8 cellular contexts compared by ENCODE assay signal in genomic region chr7:12490105-12490688, GRCh38.
DNase-seq lines count a peak whose midpoint lies in the region; ATAC-seq and TF ChIP-seq lines count a peak whose summit lies in the region.

No MANE protein-coding gene starts in this region.

- H3K27ac Mint-ChIP-seq in natural killer cell (no peak overlapping the region), T-cell (no peak overlapping the region)
- no peak overlapping the region for H3K27ac Mint-ChIP-seq in natural killer cell treated with Interleukin-12 subunit alpha and Interleukin-12 subunit beta and Interleukin-15 and Interleukin-18, amount 100 ng/mL, for 72 hours

- intact Hi-C loops in natural killer cell (cut with micrococcal nuclease), result no loop called here

- H3K9me3 Mint-ChIP-seq in natural killer cell (no peaks in the 10 kb centered on the region), T-cell (no peaks in the 10 kb centered on the region)
- no peaks in the 10 kb centered on the region for H3K9me3 Mint-ChIP-seq in natural killer cell treated with Interleukin-12 subunit alpha and Interleukin-12 subunit beta and Interleukin-15 and Interleukin-18, amount 100 ng/mL, for 72 hours

- H3K4me3 Mint-ChIP-seq in natural killer cell (no peak overlapping the region), T-cell (no peak overlapping the region)
- no peak overlapping the region for H3K4me3 Mint-ChIP-seq in natural killer cell treated with Interleukin-12 subunit alpha and Interleukin-12 subunit beta and Interleukin-15 and Interleukin-18, amount 100 ng/mL, for 72 hours

- CTCF ChIA-PET in T-cell (lab: Charles Lee), result interaction anchor here (0.5 to 2.5 kb wide), 15 partner anchors 13 to 467 kb away, joined by 3 to 41 read pairs (median 4); no protein-coding TSS in a partner anchor

- TF ChIP-seq CTCF in natural killer cell (IDR thresholded peaks at IDR 0.05), result peak; percentile 27

- H3K27me3 Mint-ChIP-seq in natural killer cell (ENCODE audit: low read depth in 2 of 2) (peaks cover 0 to 2% of the 10 kb centered on the region in 2 donors), T-cell (peaks cover 2 to 8% of the 10 kb centered on the region in 2 donors)
- peaks cover 0 to 3% of the 10 kb centered on the region in 2 donors for H3K27me3 Mint-ChIP-seq in natural killer cell treated with Interleukin-12 subunit alpha and Interleukin-12 subunit beta and Interleukin-15 and Interleukin-18, amount 100 ng/mL, for 72 hours

- ATAC-seq in natural killer cell (no peak), HG02610 (IDR thresholded peaks at IDR 0.05; ENCODE audit: unreplicated experiment) (peak; percentile 61), T-cell (replicated peaks in 1 of 4) (no peak)
- ATAC-seq in natural killer cell treated with Interleukin-12 subunit alpha and Interleukin-12 subunit beta and Interleukin-15 and Interleukin-18, amount 100 ng/mL, for 72 hours, result no peak

- H3K36me3 Mint-ChIP-seq in natural killer cell, result no peaks in the 10 kb centered on the region
- H3K36me3 Mint-ChIP-seq in natural killer cell treated with Interleukin-12 subunit alpha and Interleukin-12 subunit beta and Interleukin-15 and Interleukin-18, amount 100 ng/mL, for 72 hours, result no peaks in the 10 kb centered on the region
- H3K36me3 Mint-ChIP-seq in T-cell, result no peaks in the 10 kb centered on the region

- POLR2A ChIA-PET in T-cell (lab: Charles Lee), result interaction anchor here in 1 of 2 donors (0.6 kb wide), 1 partner anchor 56 kb away, joined by 3 read pairs; no protein-coding TSS in a partner anchor

- H3K4me1 Mint-ChIP-seq in natural killer cell (no peaks in the 10 kb centered on the region), T-cell (no peaks in the 10 kb centered on the region)
- no peaks in the 10 kb centered on the region for H3K4me1 Mint-ChIP-seq in natural killer cell treated with Interleukin-12 subunit alpha and Interleukin-12 subunit beta and Interleukin-15 and Interleukin-18, amount 100 ng/mL, for 72 hours (ENCODE audit: low read depth in 2 of 2)

- DNase-seq in natural killer cell (no peak), NCI-H128 (lab: John Stamatoyannopoulos, UW; ENCODE audit: unreplicated experiment) (peak; percentile 14), SW480 (ENCODE audit: low spot score) (peak; percentile 89), hepatic stellate cell (ENCODE audit: low spot score) (peak; percentile 9), T-cell (no peak)
- DNase-seq in natural killer cell treated with Interleukin-12 subunit alpha and Interleukin-12 subunit beta and Interleukin-15 and Interleukin-18, amount 100 ng/mL, for 72 hours (ENCODE audit: low spot score), result no peak
- DNase-seq in activated CD8-positive, alpha-beta memory T cell treated with anti-CD3 and anti-CD28 coated beads for 24 hours, result no peak

Comparison
In these comparisons a context has a peak if more than half of its experiments do, and no peak if none do; other contexts are left out.
1. DNase-seq: peak in NCI-H128 (single experiment), SW480 (single experiment) and hepatic stellate cell (single experiment); none in natural killer cell (single experiment), natural killer cell treated with Interleukin-12 subunit alpha and Interleukin-12 subunit beta and Interleukin-15 and Interleukin-18, amount 100 ng/mL, for 72 hours (single experiment), T-cell (0 of 34) and activated CD8-positive, alpha-beta memory T cell treated with anti-CD3 and anti-CD28 coated beads for 24 hours (single experiment).